Comparison of ENCODE assay signal across 1 cellular context in the genomic region with DNA sequence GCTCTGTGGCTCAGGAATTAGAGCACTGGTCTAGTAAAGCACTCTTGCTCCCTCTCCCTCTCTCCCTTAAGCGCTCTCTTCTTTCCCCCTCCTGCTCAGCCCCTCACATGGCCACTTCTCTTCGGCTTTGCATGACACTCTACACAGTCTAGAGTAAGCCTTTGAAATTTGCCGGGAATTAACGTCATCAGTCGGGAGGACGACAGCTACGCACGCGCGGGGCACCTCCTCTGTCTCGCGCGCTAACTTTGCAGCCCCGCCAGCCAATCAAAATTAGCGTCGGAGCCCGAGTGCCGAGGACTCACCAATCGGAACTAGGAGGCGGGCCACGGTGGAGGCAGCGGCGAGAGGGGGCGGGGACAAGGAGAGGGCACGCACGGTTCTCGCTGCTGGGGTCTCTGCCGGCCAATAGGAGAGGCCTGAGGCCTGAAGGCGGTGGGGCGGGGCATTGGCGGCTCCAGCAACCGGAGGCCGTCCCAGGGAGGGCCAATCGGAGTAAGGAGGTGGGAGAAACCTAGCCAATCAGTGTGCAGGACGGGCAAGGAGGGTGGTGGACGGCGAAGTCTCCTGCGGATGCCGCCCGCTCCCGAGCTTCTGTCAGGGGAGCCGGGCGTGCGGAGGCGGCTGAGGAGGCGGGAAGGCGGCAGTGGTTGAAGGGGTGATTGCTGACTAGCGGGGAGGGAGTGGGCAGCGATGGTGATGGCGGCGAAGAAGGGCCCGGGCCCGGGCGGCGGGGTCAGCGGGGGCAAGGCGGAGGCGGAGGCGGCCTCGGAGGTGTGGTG.
TF ChIP-seq lines count a peak whose summit lies in the region.

Gene AGFG2 (plus strand): TSS at position 550 of the 782 bp plus-strand sequence. CDS start 144 bp downstream, at position 694.

TF ChIP-seq in liver, 16 proteins besides CTCF, POLR2A, EP300 and RAD21 (continued from another document):
- TF ChIP-seq GABPA (IDR thresholded peaks at IDR 0.05 in 1 of 2, conservative IDR thresholded peaks at IDR 0.05 in 1 of 2) (no peak), FOXA1 (IDR thresholded peaks at IDR 0.05) (peak; percentile 54), JUND (IDR thresholded peaks at IDR 0.05) (peak; percentile 29 to 33), SP1 (IDR thresholded peaks at IDR 0.05) (peak; percentile 99), NR2F2 (IDR thresholded peaks at IDR 0.05) (peak; percentile 46), TAF1 (conservative IDR thresholded peaks at IDR 0.05) (peak; percentile 88), HNF4A (conservative IDR thresholded peaks at IDR 0.05) (peak; percentile 34 to 38), FOXA2 (IDR thresholded peaks at IDR 0.05) (no peak)
- TF ChIP-seq, protein P1, sequence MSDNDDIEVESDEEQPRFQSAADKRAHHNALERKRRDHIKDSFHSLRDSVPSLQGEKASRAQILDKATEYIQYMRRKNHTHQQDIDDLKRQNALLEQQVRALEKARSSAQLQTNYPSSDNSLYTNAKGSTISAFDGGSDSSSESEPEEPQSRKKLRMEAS (IDR thresholded peaks at IDR 0.05): peak; percentile 87
